9 cellular contexts compared by ENCODE assay signal in the genomic region with DNA sequence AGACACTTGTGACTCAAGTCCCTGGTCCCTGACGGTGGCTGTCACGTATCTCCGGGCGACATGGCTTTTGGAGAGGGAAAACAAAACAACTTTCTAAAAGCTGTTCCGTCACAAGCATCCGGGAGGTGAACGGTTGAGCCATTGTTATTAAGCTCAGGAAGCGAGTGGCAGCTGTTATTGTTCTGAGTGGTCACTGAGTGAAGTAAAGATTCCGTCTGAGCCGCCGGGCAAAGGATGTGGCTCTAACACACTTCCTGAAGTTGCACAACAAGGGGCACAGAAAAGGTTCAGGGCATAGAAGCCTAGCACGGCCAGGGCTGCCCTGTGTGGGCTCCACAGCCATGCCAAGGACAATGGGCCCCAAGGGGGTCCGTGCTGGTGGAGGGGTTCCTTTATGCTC. TPM values are rescaled to one million over a fixed set of nuclear protein-coding genes. Genes with fewer than 3 reads are reported as not detected.
DNase-seq lines count a peak whose midpoint lies in the region; ATAC-seq and TF ChIP-seq lines count a peak whose summit lies in the region.
"Had no signal": no experiment of that assay in that cellular context is flagged by ENCODE, and none has a peak within 500 bp of the region (broad histone marks: within the 10 kb centered on the region; RNA-seq: fewer than 3 reads in every experiment).

No MANE protein-coding gene starts in this region.

- peak; percentile 22 for ATAC-seq in GM18511 (IDR thresholded peaks at IDR 0.05; ENCODE audit: unreplicated experiment)
- peak; percentile 37 for ATAC-seq in omental fat pad (ENCODE audit: low FRiP score)
- no peak for ATAC-seq in GM21723 (IDR thresholded peaks at IDR 0.05; ENCODE audit: unreplicated experiment)
- ATAC-seq: HCT116 had no signal

- DNase-seq in NOMO-1 (lab: John Stamatoyannopoulos, UW; ENCODE audit: unreplicated experiment in 2 of 2) (peak; percentile 82 to 98), dermis blood vessel endothelial cell (peak; percentile 96), omental fat pad (ENCODE audit: low spot score) (no peak), NCI-H345 treated with DMSO at 0.1 percent for 48 hours (lab: John Stamatoyannopoulos, UW; ENCODE audit: unreplicated experiment) (no peak), NCI-H1092 (lab: John Stamatoyannopoulos, UW) (no peak), cerebellum (ENCODE audit: low spot score) (no peak)

- no peak for TF ChIP-seq CTCF in omental fat pad (IDR thresholded peaks at IDR 0.05)

RNA-seq across cellular contexts. Expression of a gene that starts 24.3 kb away (rescaled TPM):
- total RNA-seq in dermis blood vessel endothelial cell (45.3 and 45.7 TPM in 2 replicates), omental fat pad (10 to 100 TPM; 17.9 to 55.8 (median 27.6) TPM), cerebellum (4.9 TPM)

RNA-seq across cellular contexts. Expression of a gene that starts 52.0 kb away (rescaled TPM):
- total RNA-seq in dermis blood vessel endothelial cell (not detected in 2 replicates), omental fat pad (not detected), cerebellum (not detected)

Comparison
In these comparisons a context has a peak if more than half of its experiments do, and no peak if none do; other contexts are left out.
1. DNase-seq: peak in NOMO-1 (2 of 2) and dermis blood vessel endothelial cell (single experiment); none in omental fat pad (single experiment), NCI-H345 treated with DMSO at 0.1 percent for 48 hours (single experiment), NCI-H1092 (single experiment) and cerebellum (single experiment).